In the genomic region with DNA sequence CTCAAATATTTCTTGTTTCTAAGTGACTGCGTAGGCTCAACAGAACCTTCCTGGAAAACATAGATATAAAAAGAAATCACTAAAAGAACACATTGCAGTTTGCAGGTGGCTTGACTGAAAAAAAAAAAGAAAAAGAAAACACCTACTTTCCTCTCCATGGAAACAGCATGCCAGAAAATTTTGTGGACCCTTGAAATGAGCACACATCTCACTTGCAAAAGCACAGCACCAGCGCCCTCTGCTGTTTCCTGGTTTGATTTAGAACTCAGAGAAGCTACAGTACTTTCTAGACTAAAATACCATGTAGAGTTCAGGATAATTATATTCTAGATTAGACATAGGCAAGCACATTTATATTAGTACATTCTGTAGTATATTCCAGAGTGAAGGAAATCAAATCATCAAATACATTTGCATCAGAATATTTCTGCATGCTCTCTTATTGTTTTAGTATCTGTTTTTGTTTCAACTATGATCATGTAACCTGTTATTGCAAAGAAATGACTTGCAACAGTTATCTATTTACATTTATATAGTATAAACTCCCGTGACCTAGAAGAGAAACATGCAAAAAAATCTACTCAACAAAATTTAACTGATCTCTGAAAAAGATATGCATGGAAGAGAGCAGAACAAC, we compare ENCODE assay signal across 9 cellular contexts. TPM values are rescaled to one million over a fixed set of nuclear protein-coding genes. Genes with fewer than 3 reads are reported as not detected.
DNase-seq lines count a peak whose midpoint lies in the region; ATAC-seq and TF ChIP-seq lines count a peak whose summit lies in the region.
"Had no signal": no experiment of that assay in that cellular context is flagged by ENCODE, and none has a peak within 500 bp of the region (broad histone marks: within the 10 kb centered on the region; RNA-seq: fewer than 3 reads in every experiment).

No MANE protein-coding gene starts in this region.

- H3K27ac ChIP-seq in tibial nerve = no peak overlapping the region

- H3K27me3 ChIP-seq in tibial nerve = no peaks in the 10 kb centered on the region

- no peak for ATAC-seq in GM19452 (IDR thresholded peaks at IDR 0.05; ENCODE audit: unreplicated experiment)

- no peaks in the 10 kb centered on the region for H3K4me1 ChIP-seq in tibial nerve

- no peak overlapping the region for H3K27ac Mint-ChIP-seq in activated T-helper 2 cell treated with anti-CD3 and anti-CD28 coated beads, Interferon-gamma antibody, Interleukin-2, Interleukin-4, amounts not matched to agents 10 μg/mL and 5 μg/mL and 100 μg/mL, durations not matched to agents 14 hours and 24 hours and 36 hours
- no peak overlapping the region for H3K27ac Mint-ChIP-seq in osteocyte (ENCODE audit: unreplicated experiment)
- H3K27ac Mint-ChIP-seq: T-helper 1 cell treated with Interleukin-12 subunit alpha and Interleukin-12 subunit beta and Interleukin-4 antibody, amounts not matched to agents 30 μg/mL and 1 μg/mL, for 36 hours had no signal

- no peaks in the 10 kb centered on the region for H3K36me3 Mint-ChIP-seq in activated T-helper 2 cell treated with anti-CD3 and anti-CD28 coated beads, Interferon-gamma antibody, Interleukin-2, Interleukin-4, amounts not matched to agents 10 μg/mL and 5 μg/mL and 100 μg/mL, durations not matched to agents 14 hours and 24 hours and 36 hours (ENCODE audit: low read depth)
- H3K36me3 Mint-ChIP-seq in osteocyte (ENCODE audit: unreplicated experiment) = no peaks in the 10 kb centered on the region

- no peaks in the 10 kb centered on the region for H3K36me3 ChIP-seq in tibial nerve

- no peaks in the 10 kb centered on the region for H3K27me3 Mint-ChIP-seq in activated T-helper 2 cell treated with anti-CD3 and anti-CD28 coated beads, Interferon-gamma antibody, Interleukin-2, Interleukin-4, amounts not matched to agents 10 μg/mL and 5 μg/mL and 100 μg/mL, durations not matched to agents 14 hours and 24 hours and 36 hours (ENCODE audit: low read depth)
- peaks cover 9% of the 10 kb centered on the region for H3K27me3 Mint-ChIP-seq in osteocyte (ENCODE audit: unreplicated experiment)

- WGBS in tibial nerve, 2 donors = 22 to 29% methylated on average over 3 of the region's 3 CpGs

- H3K4me3 Mint-ChIP-seq in activated T-helper 2 cell treated with anti-CD3 and anti-CD28 coated beads, Interferon-gamma antibody, Interleukin-2, Interleukin-4, amounts not matched to agents 10 μg/mL and 5 μg/mL and 100 μg/mL, durations not matched to agents 14 hours and 24 hours and 36 hours (ENCODE audit: low read depth) = no peak overlapping the region
- no peak overlapping the region for H3K4me3 Mint-ChIP-seq in osteocyte (ENCODE audit: unreplicated experiment)
- H3K4me3 Mint-ChIP-seq: T-helper 1 cell treated with Interleukin-12 subunit alpha and Interleukin-12 subunit beta and Interleukin-4 antibody, amounts not matched to agents 30 μg/mL and 1 μg/mL, for 36 hours had no signal

- no peak overlapping the region for H3K4me3 ChIP-seq in tibial nerve

- DNase-seq in D341Med (ENCODE audit: low spot score) (peak; percentile 66), SHP77 (lab: John Stamatoyannopoulos, UW) (peak; percentile 78 to 81), germinal center (ENCODE audit: low spot score) (peak; percentile 24), osteocyte (ENCODE audit: extremely low spot score, unreplicated experiment) (peak; percentile 88), tibial nerve (ENCODE audit: low spot score in 2 of 2) (peak; percentile 53 to 93)
- peak; percentile 41 for DNase-seq in activated T-helper 2 cell treated with anti-CD3 and anti-CD28 coated beads, Interferon-gamma antibody, Interleukin-2, Interleukin-4, amounts not matched to agents 10 μg/mL and 5 μg/mL and 100 μg/mL, durations not matched to agents 14 hours and 24 hours and 36 hours (ENCODE audit: low spot score)

- no peaks in the 10 kb centered on the region for H3K4me1 Mint-ChIP-seq in activated T-helper 2 cell treated with anti-CD3 and anti-CD28 coated beads, Interferon-gamma antibody, Interleukin-2, Interleukin-4, amounts not matched to agents 10 μg/mL and 5 μg/mL and 100 μg/mL, durations not matched to agents 14 hours and 24 hours and 36 hours (ENCODE audit: low read depth)
- H3K4me1 Mint-ChIP-seq in osteocyte (ENCODE audit: unreplicated experiment) = peaks cover 1% of the 10 kb centered on the region

- intact Hi-C loops in activated T-helper 2 cell treated with anti-CD3 and anti-CD28 coated beads, Interferon-gamma antibody, Interleukin-2, Interleukin-4, amounts not matched to agents 10 μg/mL and 5 μg/mL and 100 μg/mL, durations not matched to agents 14 hours and 24 hours and 36 hours (cut with micrococcal nuclease) = loop anchor here (1.0 kb wide), 2 partner anchors 213 to 430 kb away; no protein-coding TSS in a partner anchor

- no peaks in the 10 kb centered on the region for H3K9me3 ChIP-seq in tibial nerve

- TF ChIP-seq CTCF in LNCAP (IDR thresholded peaks at IDR 0.05) (peak; percentile 77), osteocyte (IDR thresholded peaks at IDR 0.05) (peak; percentile 88), tibial nerve (IDR thresholded peaks at IDR 0.05) (peak; percentile 47 to 79 (median 61))

- no peak for TF ChIP-seq EP300 in tibial nerve (IDR thresholded peaks at IDR 0.05)

- TF ChIP-seq POLR2A in tibial nerve (IDR thresholded peaks at IDR 0.05) = no peak

- no peaks in the 10 kb centered on the region for H3K9me3 Mint-ChIP-seq in activated T-helper 2 cell treated with anti-CD3 and anti-CD28 coated beads, Interferon-gamma antibody, Interleukin-2, Interleukin-4, amounts not matched to agents 10 μg/mL and 5 μg/mL and 100 μg/mL, durations not matched to agents 14 hours and 24 hours and 36 hours
- H3K9me3 Mint-ChIP-seq in osteocyte (ENCODE audit: unreplicated experiment) = no peaks in the 10 kb centered on the region
- H3K9me3 Mint-ChIP-seq: T-helper 1 cell treated with Interleukin-12 subunit alpha and Interleukin-12 subunit beta and Interleukin-4 antibody, amounts not matched to agents 30 μg/mL and 1 μg/mL, for 36 hours had no signal

RNA-seq across cellular contexts. Expression of a gene that starts 22.3 kb away (rescaled TPM):
- 25.5 and 28.0 TPM in 2 replicates for total RNA-seq in activated T-helper 2 cell treated with anti-CD3 and anti-CD28 coated beads, Interferon-gamma antibody, Interleukin-2, Interleukin-4, amounts not matched to agents 10 μg/mL and 5 μg/mL and 100 μg/mL, durations not matched to agents 14 hours and 24 hours and 36 hours
- total RNA-seq in osteocyte (13.9 and 15.3 TPM in 2 replicates), tibial nerve (10 to 100 TPM; 15.3 to 28.8 (median 19.4) TPM)

Comparison
In these comparisons a context has a peak if more than half of its experiments do, and no peak if none do; other contexts are left out.
1. DNase-seq: peak in every context shown above with its lines; median percentile 88 in osteocyte; 80 in SHP77; 73 in tibial nerve; 66 in D341Med; 41 in activated T-helper 2 cell treated with anti-CD3 and anti-CD28 coated beads, Interferon-gamma antibody, Interleukin-2, Interleukin-4, amounts not matched to agents 10 μg/mL and 5 μg/mL and 100 μg/mL, durations not matched to agents 14 hours and 24 hours and 36 hours; 24 in germinal center.